In genomic region chr4:8405516-8405875, GRCh38 we compare ENCODE assay signal across 27 cellular contexts.
"Had no signal": no experiment of that assay in that cellular context is flagged by ENCODE, and none has a peak within 500 bp of the region (broad histone marks: within the 10 kb centered on the region; RNA-seq: fewer than 3 reads in every experiment).

No MANE protein-coding gene starts in this region.

- H3K4me1 ChIP-seq: body of pancreas, Peyer's patch, SJSA1 had no signal

- H3K27ac Mint-ChIP-seq: activated CD8-positive, alpha-beta memory T cell treated with anti-CD3 and anti-CD28 coated beads, Interleukin-2, amount 10 ng/mL, durations not matched to agents 7 days and 5 days; activated naive CD4-positive, alpha-beta T cell treated with anti-CD3 and anti-CD28 coated beads, Interleukin-2, amount 50 U/mL, for 72 hours; activated naive CD8-positive, alpha-beta T cell treated with anti-CD3 and anti-CD28 coated beads, Interleukin-2, amount 50 U/mL, for 24 hours; WTC11 had no signal

- H3K4me3 Mint-ChIP-seq: activated CD8-positive, alpha-beta memory T cell treated with anti-CD3 and anti-CD28 coated beads, Interleukin-2, amount 10 ng/mL, durations not matched to agents 7 days and 5 days; activated naive CD8-positive, alpha-beta T cell treated with anti-CD3 and anti-CD28 coated beads, Interleukin-2, amount 50 U/mL, for 24 hours; activated T-cell treated with anti-CD3 and anti-CD28 coated beads, Interleukin-2, amount 50 U/mL, for 4 hours; WTC11 had no signal

- ATAC-seq: activated CD8-positive, alpha-beta memory T cell treated with anti-CD3 and anti-CD28 coated beads, Interleukin-2, amount 10 ng/mL, durations not matched to agents 7 days and 5 days; activated naive CD4-positive, alpha-beta T cell treated with anti-CD3 and anti-CD28 coated beads, Interleukin-2, amount 50 U/mL, for 72 hours; activated naive CD8-positive, alpha-beta T cell treated with anti-CD3 and anti-CD28 coated beads, Interleukin-2, amount 50 U/mL, for 24 hours; activated T-cell treated with anti-CD3 and anti-CD28 coated beads, Interleukin-2, amount 50 U/mL, for 4 hours; body of pancreas; SK-N-SH treated with all-trans-retinoic acid at 6 μM for 48 hours; WTC11 had no signal

- H3K27me3 Mint-ChIP-seq: activated CD8-positive, alpha-beta memory T cell treated with anti-CD3 and anti-CD28 coated beads, Interleukin-2, amount 10 ng/mL, durations not matched to agents 7 days and 5 days; activated naive CD8-positive, alpha-beta T cell treated with anti-CD3 and anti-CD28 coated beads, Interleukin-2, amount 50 U/mL, for 24 hours had no signal

- H3K36me3 ChIP-seq: SJSA1 had no signal

- H3K4me3 ChIP-seq: ascending aorta, body of pancreas, Peyer's patch, SJSA1 had no signal

- DNase-seq: activated CD4-positive, alpha-beta T cell treated with anti-CD3 and anti-CD28 coated beads for 48 hours; activated CD4-positive, alpha-beta T cell treated with anti-CD3 and anti-CD28 coated beads, Interleukin-2, amount 50 U/mL, for 4 hours; activated CD4-positive, CD25-positive, alpha-beta regulatory T cell treated with anti-CD3 and anti-CD28 coated beads, Interleukin-2, amount 50 U/mL, for 72 hours; activated CD8-positive, alpha-beta memory T cell treated with anti-CD3 and anti-CD28 coated beads, Interleukin-2, amount 10 ng/mL, durations not matched to agents 7 days and 5 days; activated effector memory CD4-positive, alpha-beta T cell treated with anti-CD3 and anti-CD28 coated beads, Interleukin-2, amount 50 U/mL, for 16 hours; activated naive CD4-positive, alpha-beta T cell treated with Interleukin-2 at 50 U/mL for 16 hours; activated naive CD8-positive, alpha-beta T cell treated with anti-CD3 and anti-CD28 coated beads, Interleukin-2, amount 50 U/mL, for 24 hours; activated T-cell treated with anti-CD3 and anti-CD28 coated beads, Interleukin-2, amount 50 U/mL, for 4 hours; amniotic stem cell; body of pancreas; MM.1S; NCI-H1105; NCI-H1436; NCI-H1694 treated with DMSO at 0.1 percent for 48 hours; NCI-H2029 treated with DMSO at 0.1 percent for 48 hours; NCI-H345; NCI-H510A treated with DMSO at 0.1 percent for 48 hours; SHP77; SW 1271; T-helper 9 cell had no signal

- H3K27me3 ChIP-seq: ascending aorta, body of pancreas, Peyer's patch, SJSA1 had no signal

- H3K9ac ChIP-seq: KMS-11 had no signal

- H3K9me3 ChIP-seq: ascending aorta, body of pancreas, Peyer's patch, SJSA1 had no signal

- H3K9me3 Mint-ChIP-seq: activated naive CD4-positive, alpha-beta T cell treated with anti-CD3 and anti-CD28 coated beads, Interleukin-2, amount 50 U/mL, for 72 hours; activated naive CD8-positive, alpha-beta T cell treated with anti-CD3 and anti-CD28 coated beads, Interleukin-2, amount 50 U/mL, for 24 hours; activated T-cell treated with anti-CD3 and anti-CD28 coated beads, Interleukin-2, amount 50 U/mL, for 4 hours had no signal

- H3K27ac ChIP-seq: body of pancreas, KMS-11, Peyer's patch, SJSA1 had no signal

- H3K4me2 ChIP-seq: KMS-11 had no signal
